In genomic region chr3:50616770-50617095, GRCh38 we compare ENCODE assay signal across 8 cellular contexts. TPM values are rescaled to one million over a fixed set of nuclear protein-coding genes. Genes with fewer than 3 reads are reported as not detected.
DNase-seq lines count a peak whose midpoint lies in the region; ATAC-seq and TF ChIP-seq lines count a peak whose summit lies in the region.

No MANE protein-coding gene starts in this region.

- H3K27me3 ChIP-seq in trophoblast cell (ENCODE audit: insufficient read depth, low read length), result no peaks in the 10 kb centered on the region
- H3K27me3 ChIP-seq in transverse colon, result no peaks in the 10 kb centered on the region

- DNase-seq in GM04504 (ENCODE audit: low read depth) (peak; percentile 70), MV-4-11 (lab: John Stamatoyannopoulos, UW) (peak; percentile 95), SKM-1 (lab: John Stamatoyannopoulos, UW; ENCODE audit: unreplicated experiment) (peak; percentile 83), Right ventricle myocardium superior (peak; percentile 96), trophoblast cell (peak; percentile 89 to 92), transverse colon (peak; percentile 97)

- H3K14ac ChIP-seq in trophoblast cell (ENCODE audit: low read length), result no peak overlapping the region

- no peak overlapping the region for H2BK12ac ChIP-seq in trophoblast cell (ENCODE audit: low read length)

- H3K9me3 ChIP-seq in HEK293 (ENCODE audit: control insufficient read depth, insufficient read depth, low read depth, low read length), result no peaks in the 10 kb centered on the region
- H3K9me3 ChIP-seq in trophoblast cell (ENCODE audit: insufficient read depth, low read depth, low read length), result peaks cover 1% of the 10 kb centered on the region
- no peaks in the 10 kb centered on the region for H3K9me3 ChIP-seq in transverse colon

- H2BK120ac ChIP-seq in trophoblast cell (ENCODE audit: insufficient read depth, low read length, poor library complexity), result no peak overlapping the region

- ATAC-seq in Right ventricle myocardium superior (ENCODE audit: poor library complexity), result peak; percentile 70

- TF ChIP-seq EP300 in transverse colon (IDR thresholded peaks at IDR 0.05; ENCODE audit: low read depth), result no peak

- H3K79me2 ChIP-seq in trophoblast cell (ENCODE audit: control insufficient read depth, insufficient read depth, low read length, poor library complexity), result peaks cover 6% of the 10 kb centered on the region

- H3K36me3 Mint-ChIP-seq in activated naive CD8-positive, alpha-beta T cell, result peaks cover 7% of the 10 kb centered on the region

- H3K4me3 ChIP-seq in HEK293 (ENCODE audit: low read depth, low read length) (peak overlapping the region; percentile 78), trophoblast cell (ENCODE audit: low read depth, low read length) (peak overlapping the region; percentile 69), transverse colon (peak overlapping the region; percentile 44 to 88 (median 76))

- no peak overlapping the region for H4K12ac ChIP-seq in trophoblast cell (ENCODE audit: low read depth, low read length)

- peak overlapping the region; percentile 64 for H4K8ac ChIP-seq in trophoblast cell (ENCODE audit: low read depth, low read length)

- peak overlapping the region; percentile 95 for H3K4me3 Mint-ChIP-seq in activated naive CD8-positive, alpha-beta T cell

- POLR2A ChIA-PET in HEK293 (lab: Yijun Ruan, JAX), result interaction anchor here (0.7 to 2.5 kb wide), 9 partner anchors 15 to 780 kb away, joined by 3 to 9 read pairs (median 3); partner anchors contain the start of genes CYB561D2, MANF and NPRL2

- H2AFZ ChIP-seq in trophoblast cell (ENCODE audit: insufficient read depth, low read length, poor library complexity), result peak overlapping the region; percentile 82

- no peaks in the 10 kb centered on the region for H3K27me3 Mint-ChIP-seq in activated naive CD8-positive, alpha-beta T cell

- intact Hi-C loops in Right ventricle myocardium superior (cut with DNase I), result loop anchor here (2.0 to 5.0 kb wide), 3 partner anchors 36 to 771 kb away; partner anchors contain the start of gene MANF
- intact Hi-C loops in transverse colon (cut with DNase I; ENCODE audit: low total_unique reads), result loop anchor here (5.0 kb wide), 1 partner anchor 761 kb away; no protein-coding TSS in a partner anchor

- H3K27ac Mint-ChIP-seq in activated naive CD8-positive, alpha-beta T cell, result peak overlapping the region; percentile 94

- H3K4me1 ChIP-seq in HEK293 (ENCODE audit: control insufficient read depth, insufficient read depth, low read length), result 0 out of 2 replicates have a peak, but pooled peaks cover 2% of the 10 kb centered on the region
- peaks cover 7% of the 10 kb centered on the region in 2 experiments for H3K4me1 ChIP-seq in trophoblast cell (ENCODE audit: control insufficient read depth in 1 of 2, insufficient read depth in 2 of 2, low read length in 2 of 2)
- peaks cover 0 to 45% (median 30%) of the 10 kb centered on the region in 4 donors for H3K4me1 ChIP-seq in transverse colon

- TF ChIP-seq CTCF in HEK293 (tag by site-specific recombination; IDR thresholded peaks at IDR 0.05), result no peak
- TF ChIP-seq CTCF in transverse colon (IDR thresholded peaks at IDR 0.05), result no peak

- no peak overlapping the region for H4K91ac ChIP-seq in trophoblast cell (ENCODE audit: low read depth, low read length)

- H2BK5ac ChIP-seq in trophoblast cell (ENCODE audit: low read depth, low read length, poor library complexity), result no peak overlapping the region

- peak overlapping the region; percentile 35 for H3K9ac ChIP-seq in trophoblast cell (ENCODE audit: low read length)

- peaks cover 63% of the 10 kb centered on the region for H3K4me1 Mint-ChIP-seq in activated naive CD8-positive, alpha-beta T cell (ENCODE audit: low read depth)

- peaks cover 6% of the 10 kb centered on the region for H3K79me1 ChIP-seq in trophoblast cell (ENCODE audit: low read length)

- no peak overlapping the region for H3K18ac ChIP-seq in trophoblast cell (ENCODE audit: low read length)

- no peak overlapping the region for H3K4ac ChIP-seq in trophoblast cell (ENCODE audit: low read depth, low read length)

- H3K4me2 ChIP-seq in trophoblast cell (ENCODE audit: low read length), result peak overlapping the region; percentile 97

- H3K23ac ChIP-seq in trophoblast cell (ENCODE audit: low read length), result no peak overlapping the region

- WGBS in trophoblast cell (ENCODE audit: extremely low coverage, insufficient coverage, insufficient read length), result no CpG with 5 or more reads among the region's 22 CpGs
- WGBS in transverse colon (ENCODE audit: low coverage in 1 of 2), 2 donors, result 0% methylated on average over 21 of the region's 22 CpGs; no CpG with 5 or more reads in 1 of the 2 donors

- H2AK5ac ChIP-seq in trophoblast cell (ENCODE audit: low read length), result no peak overlapping the region

- TF ChIP-seq POLR2A in transverse colon (IDR thresholded peaks at IDR 0.05), result no peak

- CTCF ChIA-PET in HEK293 (lab: Yijun Ruan, JAX), result interaction anchor here (0.5 to 6.2 kb wide), 24 partner anchors 9 to 1102 kb away, joined by 3 to 139 read pairs (median 5); partner anchors contain the start of gene HEMK1

- in situ Hi-C loops in transverse colon (cut with MboI; ENCODE audit: low pct_ligation_motif_present in 1 of 4, low pct_unique_long_range_greater_than_20kb in 1 of 4, low sequenced_read_pairs in 3 of 4), result loop anchor here in 2 of 4 donors (25.0 kb wide), 1 partner anchor 771 kb away; the partner anchor contains the start of genes MANF (in 2 of the 2) and RBM15B (in 2 of the 2)

- peaks cover 0 to 12% of the 10 kb centered on the region in 2 experiments; a peak in 1 of 3 replicates for H3K36me3 ChIP-seq in HEK293 (ENCODE audit: control insufficient read depth in 2 of 2, insufficient read depth in 1 of 2, low read length in 2 of 2)
- H3K36me3 ChIP-seq in trophoblast cell (ENCODE audit: control insufficient read depth in 1 of 2, insufficient read depth in 2 of 2, low read length in 2 of 2), result no peaks in the 10 kb centered on the region
- H3K36me3 ChIP-seq in transverse colon, result no peaks in the 10 kb centered on the region

- H3K9me3 Mint-ChIP-seq in activated naive CD8-positive, alpha-beta T cell (ENCODE audit: low read depth), result no peaks in the 10 kb centered on the region

- no peak overlapping the region for H3K27ac ChIP-seq in HEK293 (ENCODE audit: extremely low read depth, low read depth, low read length)
- H3K27ac ChIP-seq in trophoblast cell (ENCODE audit: low read depth, low read length), result no peak overlapping the region
- peak overlapping the region; percentile 90 to 95 (median 93) for H3K27ac ChIP-seq in transverse colon

TF ChIP-seq in HEK293, 187 proteins besides CTCF, POLR2A, EP300 and RAD21 (continues in another document):
- TF ChIP-seq HOXA7 (CRISPR knock-in tag; IDR thresholded peaks at IDR 0.05; ENCODE audit: borderline replicate concordance) (no peak), ZNF354C (tag by site-specific recombination; IDR thresholded peaks at IDR 0.05; ENCODE audit: borderline replicate concordance, low read depth) (no peak), KLF9 (tag by site-specific recombination; IDR thresholded peaks at IDR 0.05; ENCODE audit: low read depth) (peak; percentile 77), ZNF274 (IDR thresholded peaks at IDR 0.05; ENCODE audit: low read length) (no peak), ZNF274 (tag by site-specific recombination; IDR thresholded peaks at IDR 0.05; ENCODE audit: borderline replicate concordance) (no peak), WT1 (tag by site-specific recombination; IDR thresholded peaks at IDR 0.05) (no peak), MZF1 (tag by site-specific recombination; IDR thresholded peaks at IDR 0.05; ENCODE audit: borderline replicate concordance) (no peak), ATF2 (tag by site-specific recombination; IDR thresholded peaks at IDR 0.05; ENCODE audit: low read depth) (no peak), ZNF707 (tag by site-specific recombination; IDR thresholded peaks at IDR 0.05) (no peak), ZNF544 (tag by site-specific recombination; IDR thresholded peaks at IDR 0.05) (no peak)

RNA-seq across cellular contexts. Expression of gene MAPKAPK3, which starts 0.2 kb away (rescaled TPM):
- 430 TPM for total RNA-seq in Right ventricle myocardium superior
- polyA plus RNA-seq in trophoblast cell (2013), result 14.1 and 14.5 TPM in 2 replicates
- total RNA-seq in transverse colon, result 10 to 100 TPM; 21.3 to 37.8 (median 26.9) TPM

RNA-seq across cellular contexts. Expression of gene CISH, which starts 5.2 kb away (rescaled TPM):
- total RNA-seq in Right ventricle myocardium superior (8.0 TPM), transverse colon (10 to 100 TPM in 2 of 4 donors, 1 to 10 TPM in 2; 3.0 to 15.9 (median 9.2) TPM)
- 5.0 and 5.2 TPM in 2 replicates for polyA plus RNA-seq in trophoblast cell (2013)

RNA-seq across cellular contexts. Expression of gene HEMK1, which starts 47.4 kb away (rescaled TPM):
- total RNA-seq in Right ventricle myocardium superior (19.5 TPM), transverse colon (10 to 100 TPM in 1 of 4 donors, 1 to 10 TPM in 3; 7.3 to 11.6 (median 7.9) TPM)
- polyA plus RNA-seq in trophoblast cell (2013), result 10.6 and 11.1 TPM in 2 replicates

RNA-seq across cellular contexts. Expression of gene C3orf18, which starts 49.2 kb away (rescaled TPM):
- total RNA-seq in Right ventricle myocardium superior, result 53.1 TPM
- polyA plus RNA-seq in trophoblast cell (2013), result 1.2 TPM in 2 replicates
- total RNA-seq in transverse colon, result 10 to 100 TPM in 1 of 4 donors, 1 to 10 TPM in 3; 1.9 to 10.2 (median 4.3) TPM

RNA-seq across cellular contexts. Expression of gene DOCK3, which starts 58.0 kb away (rescaled TPM):
- 3.6 TPM for total RNA-seq in Right ventricle myocardium superior
- 3.5 and 3.6 TPM in 2 replicates for polyA plus RNA-seq in trophoblast cell (2013)
- total RNA-seq in transverse colon, result under 1 TPM; 0.41 to 0.75 (median 0.62) TPM

Comparison
In these comparisons a context has a peak if more than half of its experiments do, and no peak if none do; other contexts are left out.
1. H3K27ac ChIP-seq: peak in transverse colon (4 of 4); none in HEK293 (single experiment) and trophoblast cell (single experiment).
2. RNA of gene MAPKAPK3, which starts 0.2 kb away (total RNA-seq): 430 TPM in Right ventricle myocardium superior (single experiment); 21.3 to 37.8 TPM in transverse colon; every median in the first group is over 10 times any median in the second.
3. Peak in every context shown above with its lines, with median percentiles within 50 percentile points of each other: DNase-seq and H3K4me3 ChIP-seq.